Comparison of ENCODE assay signal across 11 cellular contexts in genomic region chr7:106365252-106366005, GRCh38.
DNase-seq lines count a peak whose midpoint lies in the region; ATAC-seq, FAIRE-seq and TF ChIP-seq lines count a peak whose summit lies in the region.
"Had no signal": no experiment of that assay in that cellular context is flagged by ENCODE, and none has a peak within 500 bp of the region (broad histone marks: within the 10 kb centered on the region; RNA-seq: fewer than 3 reads in every experiment).

No MANE protein-coding gene starts in this region.

- H3K4me2 ChIP-seq in GM12878 (ENCODE audit: control insufficient read depth, insufficient read depth), result no peak overlapping the region

- H3K9me3 Mint-ChIP-seq in activated CD8-positive, alpha-beta memory T cell treated with anti-CD3 and anti-CD28 coated beads, Interleukin-2, amount 10 ng/mL, durations not matched to agents 7 days and 5 days (ENCODE audit: low read depth), result peaks cover 8% of the 10 kb centered on the region

- RAD21 ChIA-PET in GM12878 (lab: Charles Lee; ENCODE audit: unreplicated experiment), result interaction anchor here (0.9 to 7.0 kb wide), 9 partner anchors 19 to 209 kb away, joined by 3 to 82 read pairs (median 4); partner anchors contain the start of gene NAMPT

- H3K9me3 ChIP-seq in GM12878 (replicated peaks; ENCODE audit: control insufficient read depth, insufficient read depth, low read length) (no peaks in the 10 kb centered on the region; the same call in 2 of the 3 replicates), spleen (no peaks in the 10 kb centered on the region)

- TF ChIP-seq EP300 in GM12878 (IDR thresholded peaks at IDR 0.05; ENCODE audit: borderline replicate concordance in 1 of 2, control insufficient read depth in 1 of 2, low read depth in 2 of 2, low read length in 2 of 2), result 0 out of 4 replicates have a peak, but pooled peaks of 1 of the 2 experiments have one; percentile 12

- peak; percentile 87 for ATAC-seq in HG03196 (IDR thresholded peaks at IDR 0.05; ENCODE audit: unreplicated experiment)
- peak; percentile 92 for ATAC-seq in GM12878
- ATAC-seq in activated CD8-positive, alpha-beta memory T cell treated with anti-CD3 and anti-CD28 coated beads, Interleukin-2, amount 10 ng/mL, durations not matched to agents 7 days and 5 days, result no peak

- no peaks in the 10 kb centered on the region for H3K36me3 ChIP-seq in GM12878 (ENCODE audit: control insufficient read depth in 2 of 2, insufficient read depth in 2 of 2, low read length in 1 of 2)
- H3K36me3 ChIP-seq in spleen, result no peaks in the 10 kb centered on the region
- H3K36me3 ChIP-seq: heart right ventricle had no signal

- BruUV-seq in GM12878 (replicated peaks; lab: Mats Ljungman, UMichigan), result no TSS peak

- CTCF ChIA-PET in GM12878 (lab: Yijun Ruan, JAX), result interaction anchor here (0.7 to 7.1 kb wide), 19 partner anchors 9 to 307 kb away, joined by 3 to 113 read pairs (median 4); no protein-coding TSS in a partner anchor
- CTCF ChIA-PET in activated CD8-positive, alpha-beta memory T cell treated with anti-CD3 and anti-CD28 coated beads, Interleukin-2, amount 10 ng/mL, durations not matched to agents 7 days and 5 days (lab: Charles Lee), result interaction anchor here (1.4 kb wide), 2 partner anchors 99 to 189 kb away, joined by 4 read pairs; no protein-coding TSS in a partner anchor

- H3K4me3 ChIP-seq in GM12878 (no peak overlapping the region), spleen (peak overlapping the region in 1 of 8 donors; percentile 55)
- H3K4me3 ChIP-seq: heart right ventricle had no signal

- H3K36me3 Mint-ChIP-seq in activated CD8-positive, alpha-beta memory T cell treated with anti-CD3 and anti-CD28 coated beads, Interleukin-2, amount 10 ng/mL, durations not matched to agents 7 days and 5 days, result peaks cover 22% of the 10 kb centered on the region

- peak; percentile 35 for DNase-seq in DMS53 (lab: John Stamatoyannopoulos, UW)
- no peak for DNase-seq in DMS53 treated with DMSO at 0.1 percent for 48 hours (lab: John Stamatoyannopoulos, UW; ENCODE audit: unreplicated experiment)
- DNase-seq in GM12878 (ENCODE audit: low read depth, low spot score), result peak; percentile 46
- DNase-seq in spleen, result peak; percentile 79
- no peak for DNase-seq in COR-L47 (lab: John Stamatoyannopoulos, UW)
- DNase-seq in activated CD8-positive, alpha-beta memory T cell treated with anti-CD3 and anti-CD28 coated beads, Interleukin-2, amount 10 ng/mL, durations not matched to agents 7 days and 5 days, result no peak
- no peak for DNase-seq in UCSD-AML1 (lab: John Stamatoyannopoulos, UW; ENCODE audit: unreplicated experiment)
- DNase-seq: heart right ventricle, NCI-H82 had no signal

- TF ChIP-seq CTCF in GM12878 (IDR thresholded peaks at IDR 0.05 in 2 of 3, conservative IDR thresholded peaks at IDR 0.05 in 1 of 3; ENCODE audit: control insufficient read depth in 2 of 3, extremely low read depth in 1 of 3, insufficient read depth in 1 of 3, low read depth in 3 of 3, low read length in 3 of 3) (no peak), spleen (IDR thresholded peaks at IDR 0.05 in 8 of 11, conservative IDR thresholded peaks at IDR 0.05 in 3 of 11) (no peak)

- H3K27ac ChIP-seq in GM12878 (ENCODE audit: control insufficient read depth, insufficient read depth) (no peak overlapping the region), spleen (peak overlapping the region in 7 of 8 donors; percentile 30 to 91 (median 69))
- H3K27ac ChIP-seq: 22Rv1 had no signal

- peaks cover 31% of the 10 kb centered on the region for H3K27me3 Mint-ChIP-seq in activated CD8-positive, alpha-beta memory T cell treated with anti-CD3 and anti-CD28 coated beads, Interleukin-2, amount 10 ng/mL, durations not matched to agents 7 days and 5 days

- no peak for FAIRE-seq in GM12878 (lab: Jason Lieb, UNC)

- no peaks in the 10 kb centered on the region for H4K20me1 ChIP-seq in GM12878 (ENCODE audit: control insufficient read depth, insufficient read depth)

- no peak for TF ChIP-seq POLR2A in GM12878 (IDR thresholded peaks at IDR 0.05; ENCODE audit: low read depth, low read length)
- no peak for TF ChIP-seq POLR2A in spleen (IDR thresholded peaks at IDR 0.05)

- H3K79me2 ChIP-seq in GM12878 (ENCODE audit: control insufficient read depth, insufficient read depth, low read length), result no peaks in the 10 kb centered on the region

- no peak overlapping the region for H3K9ac ChIP-seq in GM12878 (ENCODE audit: control insufficient read depth, insufficient read depth, low read length)

- in situ Hi-C loops in GM12878 (cut with MboI), result no loop called here

- no peak overlapping the region for H3K4me3 Mint-ChIP-seq in activated CD8-positive, alpha-beta memory T cell treated with anti-CD3 and anti-CD28 coated beads, Interleukin-2, amount 10 ng/mL, durations not matched to agents 7 days and 5 days

- no peak overlapping the region for H3K27ac Mint-ChIP-seq in activated CD8-positive, alpha-beta memory T cell treated with anti-CD3 and anti-CD28 coated beads, Interleukin-2, amount 10 ng/mL, durations not matched to agents 7 days and 5 days

- peaks cover 14% of the 10 kb centered on the region for H3K4me1 Mint-ChIP-seq in activated CD8-positive, alpha-beta memory T cell treated with anti-CD3 and anti-CD28 coated beads, Interleukin-2, amount 10 ng/mL, durations not matched to agents 7 days and 5 days

- TF ChIP-seq RAD21 in GM12878 (IDR thresholded peaks at IDR 0.05; ENCODE audit: insufficient read depth, low read depth, low read length), result no peak

- POLR2A ChIA-PET in GM12878 (lab: Charles Lee), result interaction anchor here (0.5 to 1.3 kb wide), 4 partner anchors 19 to 102 kb away, joined by 3 to 4 read pairs (median 4); no protein-coding TSS in a partner anchor

- H3K4me1 ChIP-seq in GM12878 (ENCODE audit: control insufficient read depth, insufficient read depth, low read length) (no peaks in the 10 kb centered on the region), spleen (peaks cover 0 to 7% (median 0%) of the 10 kb centered on the region in 6 donors)

- WGBS in GM12878 (ENCODE audit: insufficient coverage, insufficient replicate concordance, low lambda C conversion rate, missing lambda C conversion rate), result 15% methylated on average over 3 of the region's 3 CpGs
- 46 to 55% (median 49%) methylated on average over 3 of the region's 3 CpGs for WGBS in spleen, 5 donors

- no peak overlapping the region for H2AFZ ChIP-seq in GM12878 (ENCODE audit: control insufficient read depth, low read depth, low read length)

- SMC1A ChIA-PET in GM12878 (lab: Charles Lee; ENCODE audit: uncharacterized antibody, unreplicated experiment), result interaction anchor here (1.0 to 3.3 kb wide), 16 partner anchors 10 to 188 kb away, joined by 3 to 35 read pairs (median 7); no protein-coding TSS in a partner anchor

- no peaks in the 10 kb centered on the region for H3K27me3 ChIP-seq in GM12878 (replicated peaks in 1 of 2; ENCODE audit: control insufficient read depth in 2 of 2, insufficient read depth in 2 of 2, low read length in 1 of 2)
- H3K27me3 ChIP-seq in spleen (replicated peaks in 1 of 7), result no peaks in the 10 kb centered on the region
- H3K27me3 ChIP-seq: heart right ventricle had no signal

- intact Hi-C loops in GM12878 (cut with micrococcal nuclease; ENCODE audit: unreplicated experiment) (loop anchor here (5.0 kb wide), 1 partner anchor 97 kb away; no protein-coding TSS in a partner anchor), spleen (cut with DNase I; ENCODE audit: low total_unique reads) (no loop called here)

TF ChIP-seq in GM12878, 131 proteins besides CTCF, POLR2A, EP300 and RAD21 (continues in another document):
- TF ChIP-seq SMARCA5 (IDR thresholded peaks at IDR 0.05) (no peak), ZNF207 (IDR thresholded peaks at IDR 0.05; ENCODE audit: borderline replicate concordance) (no peak), ATF3 (IDR thresholded peaks at IDR 0.05; ENCODE audit: borderline replicate concordance, extremely low read depth, low read depth, low read length) (no peak), HDGF (IDR thresholded peaks at IDR 0.05) (no peak), BCLAF1 (IDR thresholded peaks at IDR 0.05) (no peak), ZNF622 (IDR thresholded peaks at IDR 0.05) (no peak), CREB1 (IDR thresholded peaks at IDR 0.05; ENCODE audit: low read depth) (peak; percentile 88), MTA3 (IDR thresholded peaks at IDR 0.05; ENCODE audit: borderline replicate concordance, low read length) (no peak), MEF2B (IDR thresholded peaks at IDR 0.05; ENCODE audit: partially characterized antibody, poor library complexity, severe bottlenecking) (no peak), MEF2A (IDR thresholded peaks at IDR 0.05; ENCODE audit: insufficient read depth, low read depth, low read length) (no peak), RB1 (IDR thresholded peaks at IDR 0.05; ENCODE audit: borderline replicate concordance) (no peak), SMAD5 (IDR thresholded peaks at IDR 0.05; ENCODE audit: low read depth) (no peak), ZNF384 (IDR thresholded peaks at IDR 0.05; ENCODE audit: borderline replicate concordance, low read depth, low read length) (no peak), EGR1 (IDR thresholded peaks at IDR 0.05; ENCODE audit: borderline replicate concordance in 1 of 2, low read depth in 2 of 2, low read length in 2 of 2) (no peak), NBN (IDR thresholded peaks at IDR 0.05) (no peak)

Comparison
In these comparisons a context has a peak if more than half of its experiments do, and no peak if none do; other contexts are left out.
1. DNase-seq: peak in DMS53 (single experiment), GM12878 (single experiment) and spleen (single experiment); none in DMS53 treated with DMSO at 0.1 percent for 48 hours (single experiment), COR-L47 (single experiment), activated CD8-positive, alpha-beta memory T cell treated with anti-CD3 and anti-CD28 coated beads, Interleukin-2, amount 10 ng/mL, durations not matched to agents 7 days and 5 days (single experiment) and UCSD-AML1 (single experiment).